Comparison of ENCODE assay signal across 1 cellular context in the genomic region with DNA sequence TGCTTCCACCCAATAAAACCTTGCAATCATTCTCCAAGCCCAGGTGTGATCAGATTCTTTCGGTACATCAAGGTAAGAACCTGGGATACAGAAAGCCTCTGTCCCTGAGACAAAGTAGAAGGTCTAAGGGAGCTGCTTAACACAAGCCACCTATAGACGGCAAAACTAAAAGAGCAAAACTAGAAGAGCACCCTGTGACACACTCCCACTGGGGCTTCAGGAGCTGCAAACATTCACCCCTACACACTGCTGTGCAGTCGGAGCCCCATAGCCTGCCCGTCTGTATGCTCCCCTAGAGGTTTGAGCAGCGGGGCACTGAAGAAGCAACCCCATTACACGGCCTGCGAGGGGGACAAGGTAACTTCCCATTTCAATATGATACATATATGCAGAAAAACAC.
TF ChIP-seq lines count a peak whose summit lies in the region.

No MANE protein-coding gene starts in this region.

TF ChIP-seq in HepG2, 621 proteins besides CTCF, POLR2A, EP300 and RAD21 (continued from another document):
- TF ChIP-seq ZNF101 (CRISPR knock-in tag; IDR thresholded peaks at IDR 0.05; ENCODE audit: borderline replicate concordance, low read depth) = no peak
- TF ChIP-seq KDM2A (CRISPR knock-in tag; IDR thresholded peaks at IDR 0.05; ENCODE audit: borderline replicate concordance, low read depth) = no peak
